ENCODE assay signal across 1 cellular context in genomic region chr20:31579941-31580651, GRCh38.
TF ChIP-seq lines count a peak whose summit lies in the region.
"Not testable (repeated sequence)": the region's sequence is repeated elsewhere in the genome, so short reads cannot be mapped to it uniquely, and the experiment has no call there.

No MANE protein-coding gene starts in this region.

TF ChIP-seq in K562, 482 proteins besides CTCF, POLR2A, EP300 and RAD21:
- not testable (repeated sequence) for TF ChIP-seq CEBPG (CRISPR knock-in tag; IDR thresholded peaks at IDR 0.05)
- TF ChIP-seq CEBPG (tag; conservative IDR thresholded peaks at IDR 0.05 in 1 of 2, IDR thresholded peaks at IDR 0.05 in 1 of 2) (peak in 1 of 2 experiments; percentile 63; a peak in 2 of 4 replicates), CEBPB (tag; IDR thresholded peaks at IDR 0.05) (peak; percentile 74), ZNF121 (CRISPR knock-in tag; conservative IDR thresholded peaks at IDR 0.05) (peak; percentile 64)
